In the genomic region with DNA sequence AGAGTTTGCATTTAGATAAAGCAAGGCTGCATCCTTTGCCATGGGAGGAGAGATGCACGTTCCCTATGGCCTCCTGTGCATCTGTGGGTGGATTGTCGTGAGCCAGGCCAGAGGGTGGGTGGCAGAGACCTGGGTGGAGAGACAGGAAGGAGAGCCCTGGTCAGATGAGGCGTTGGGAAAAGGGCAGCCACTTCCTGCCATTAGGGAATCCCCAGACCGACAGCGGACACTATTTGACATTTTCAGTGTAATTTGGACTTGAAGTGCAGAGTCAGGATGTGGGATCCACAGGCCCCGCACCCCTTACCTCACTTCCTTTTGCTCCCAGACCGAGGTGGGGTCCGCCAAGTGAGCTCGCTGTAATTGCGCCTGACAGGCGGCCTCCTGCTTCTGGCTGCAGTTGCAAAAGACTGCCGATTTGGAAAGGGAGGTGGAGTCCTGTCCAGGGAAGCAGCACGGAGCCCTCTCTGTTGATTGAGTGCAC, we compare ENCODE assay signal across 16 cellular contexts.
A peak's percentile ranks its signal among the peaks of the same experiment; 100 is the strongest.
DNase-seq lines count a peak whose midpoint lies in the region; ATAC-seq and TF ChIP-seq lines count a peak whose summit lies in the region.
"Had no signal": no experiment of that assay in that cellular context is flagged by ENCODE, and none has a peak within 500 bp of the region (broad histone marks: within the 10 kb centered on the region; RNA-seq: fewer than 3 reads in every experiment).

No MANE protein-coding gene starts in this region.

- H3K9me3 ChIP-seq in lower lobe of right lung = no peaks in the 10 kb centered on the region

- CTCF ChIA-PET in activated naive CD4-positive, alpha-beta T cell treated with anti-CD3 and anti-CD28 coated beads, Interleukin-2, amount 10 ng/mL, durations not matched to agents 7 days and 5 days (lab: Charles Lee) = no interaction called here

- H3K9me3 Mint-ChIP-seq in activated naive CD4-positive, alpha-beta T cell treated with anti-CD3 and anti-CD28 coated beads, Interleukin-2, amount 10 ng/mL, durations not matched to agents 7 days and 5 days = no peaks in the 10 kb centered on the region
- no peaks in the 10 kb centered on the region for H3K9me3 Mint-ChIP-seq in type B pancreatic cell
- H3K9me3 Mint-ChIP-seq: activated naive CD4-positive, alpha-beta T cell treated with anti-CD3 and anti-CD28 coated beads, Interleukin-2, amount 50 U/mL, for 72 hours; dendritic cell treated with granulocyte-macrophage colony-stimulating factor and Interleukin-4, amounts not matched to agents 40 ng/mL and 50 ng/mL, for 4 days; naive B cell had no signal

- H3K27ac ChIP-seq in cingulate gyrus (ENCODE audit: low read depth, low read length) (peak overlapping the region; percentile 3), lower lobe of right lung (peak overlapping the region; percentile 42)

- peaks cover 5% of the 10 kb centered on the region for H3K36me3 ChIP-seq in lower lobe of right lung

- no peaks in the 10 kb centered on the region for H3K27me3 ChIP-seq in lower lobe of right lung (ENCODE audit: low read depth)

- intact Hi-C loops in lower lobe of right lung (cut with DNase I) = no loop called here

- peaks cover 51% of the 10 kb centered on the region for H3K27me3 Mint-ChIP-seq in activated naive CD4-positive, alpha-beta T cell treated with anti-CD3 and anti-CD28 coated beads, Interleukin-2, amount 10 ng/mL, durations not matched to agents 7 days and 5 days
- H3K27me3 Mint-ChIP-seq in type B pancreatic cell = peaks cover 35% of the 10 kb centered on the region

- no peak overlapping the region for H3K4me3 ChIP-seq in lower lobe of right lung
- H3K4me3 ChIP-seq: GM12878 had no signal

- peaks cover 28% of the 10 kb centered on the region for H3K4me1 ChIP-seq in lower lobe of right lung

- no peak overlapping the region for H3K27ac Mint-ChIP-seq in activated naive CD4-positive, alpha-beta T cell treated with anti-CD3 and anti-CD28 coated beads, Interleukin-2, amount 10 ng/mL, durations not matched to agents 7 days and 5 days
- no peak overlapping the region for H3K27ac Mint-ChIP-seq in type B pancreatic cell
- H3K27ac Mint-ChIP-seq: dendritic cell treated with granulocyte-macrophage colony-stimulating factor and Interleukin-4, amounts not matched to agents 40 ng/mL and 50 ng/mL, for 4 days; naive B cell had no signal

- peak; percentile 25 for DNase-seq in activated naive CD4-positive, alpha-beta T cell treated with anti-CD3 and anti-CD28 coated beads, Interleukin-2, amount 10 ng/mL, durations not matched to agents 7 days and 5 days
- no peak for DNase-seq in activated naive CD4-positive, alpha-beta T cell (lab: John Stamatoyannopoulos, UW)
- peak; percentile 45 for DNase-seq in lower lobe of right lung
- DNase-seq in type B pancreatic cell (ENCODE audit: extremely low spot score, unreplicated experiment) = peak; percentile 60
- no peak for DNase-seq in NCI-H524 (lab: John Stamatoyannopoulos, UW)
- no peak for DNase-seq in NCI-H2107 treated with DMSO at 0.1 percent for 48 hours (lab: John Stamatoyannopoulos, UW; ENCODE audit: unreplicated experiment)
- DNase-seq in effector CD8-positive, alpha-beta T cell (lab: John Stamatoyannopoulos, UW) = no peak
- DNase-seq: ACHN, DMS53, naive B cell, NCI-H2171, T-helper 2 cell had no signal

- TF ChIP-seq CTCF in lower lobe of right lung (IDR thresholded peaks at IDR 0.05) (no peak), type B pancreatic cell (conservative IDR thresholded peaks at IDR 0.05) (no peak)

- no peaks in the 10 kb centered on the region for H3K36me3 Mint-ChIP-seq in activated naive CD4-positive, alpha-beta T cell treated with anti-CD3 and anti-CD28 coated beads, Interleukin-2, amount 10 ng/mL, durations not matched to agents 7 days and 5 days
- no peaks in the 10 kb centered on the region for H3K36me3 Mint-ChIP-seq in type B pancreatic cell
- H3K36me3 Mint-ChIP-seq: activated naive CD4-positive, alpha-beta T cell treated with anti-CD3 and anti-CD28 coated beads, Interleukin-2, amount 50 U/mL, for 72 hours; naive B cell had no signal

- peaks cover 16% of the 10 kb centered on the region for H3K4me1 Mint-ChIP-seq in activated naive CD4-positive, alpha-beta T cell treated with anti-CD3 and anti-CD28 coated beads, Interleukin-2, amount 10 ng/mL, durations not matched to agents 7 days and 5 days
- peaks cover 9% of the 10 kb centered on the region for H3K4me1 Mint-ChIP-seq in type B pancreatic cell (ENCODE audit: unreplicated experiment)
- H3K4me1 Mint-ChIP-seq: naive B cell had no signal

- no peak for ATAC-seq in lower lobe of right lung
- ATAC-seq: GM12878 had no signal

- no peak overlapping the region for H3K4me3 Mint-ChIP-seq in activated naive CD4-positive, alpha-beta T cell treated with anti-CD3 and anti-CD28 coated beads, Interleukin-2, amount 10 ng/mL, durations not matched to agents 7 days and 5 days
- no peak overlapping the region for H3K4me3 Mint-ChIP-seq in type B pancreatic cell
- H3K4me3 Mint-ChIP-seq: dendritic cell treated with granulocyte-macrophage colony-stimulating factor and Interleukin-4, amounts not matched to agents 40 ng/mL and 50 ng/mL, for 4 days; naive B cell had no signal

Comparison
In these comparisons a context has a peak if more than half of its experiments do, and no peak if none do; other contexts are left out.
1. DNase-seq: peak in activated naive CD4-positive, alpha-beta T cell treated with anti-CD3 and anti-CD28 coated beads, Interleukin-2, amount 10 ng/mL, durations not matched to agents 7 days and 5 days (single experiment), lower lobe of right lung (single experiment) and type B pancreatic cell (single experiment); none in activated naive CD4-positive, alpha-beta T cell (0 of 4), NCI-H524 (0 of 2), NCI-H2107 treated with DMSO at 0.1 percent for 48 hours (single experiment) and effector CD8-positive, alpha-beta T cell (single experiment).